ENCODE assay signal across 8 cellular contexts in the genomic region with DNA sequence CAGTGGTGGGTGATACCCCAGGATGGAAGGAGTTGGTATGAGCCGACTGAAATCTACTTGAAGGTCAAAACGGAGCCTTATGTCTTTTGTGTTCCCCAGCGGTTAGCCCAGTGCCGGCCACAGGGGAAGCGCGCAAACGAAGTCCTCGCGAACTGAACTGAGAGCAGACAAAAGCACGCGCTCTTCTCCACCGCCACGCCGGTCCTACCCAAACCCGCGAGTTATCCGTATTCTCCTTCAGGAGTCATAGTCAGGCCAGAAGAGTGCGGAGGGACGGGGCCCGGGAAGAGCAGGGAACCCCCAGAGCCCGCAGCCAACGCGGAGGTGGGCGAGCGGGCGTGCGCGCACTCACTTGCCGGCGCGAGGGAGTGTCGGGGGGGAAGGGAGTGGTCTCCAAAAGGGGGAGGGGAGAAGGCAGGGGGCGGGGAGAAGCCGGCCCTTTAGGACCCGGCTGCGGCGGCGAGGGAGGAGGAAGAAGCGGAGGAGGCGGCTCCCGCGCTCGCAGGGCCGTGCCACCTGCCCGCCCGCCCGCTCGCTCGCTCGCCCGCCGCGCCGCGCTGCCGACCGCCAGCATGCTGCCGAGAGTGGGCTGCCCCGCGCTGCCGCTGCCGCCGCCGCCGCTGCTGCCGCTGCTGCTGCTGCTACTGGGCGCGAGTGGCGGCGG. TPM values are rescaled to one million over a fixed set of nuclear protein-coding genes. Genes with fewer than 3 reads are reported as not detected.
DNase-seq lines count a peak whose midpoint lies in the region; ATAC-seq and TF ChIP-seq lines count a peak whose summit lies in the region.

A gene with protein sequence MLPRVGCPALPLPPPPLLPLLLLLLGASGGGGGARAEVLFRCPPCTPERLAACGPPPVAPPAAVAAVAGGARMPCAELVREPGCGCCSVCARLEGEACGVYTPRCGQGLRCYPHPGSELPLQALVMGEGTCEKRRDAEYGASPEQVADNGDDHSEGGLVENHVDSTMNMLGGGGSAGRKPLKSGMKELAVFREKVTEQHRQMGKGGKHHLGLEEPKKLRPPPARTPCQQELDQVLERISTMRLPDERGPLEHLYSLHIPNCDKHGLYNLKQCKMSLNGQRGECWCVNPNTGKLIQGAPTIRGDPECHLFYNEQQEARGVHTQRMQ (plus strand): TSS at position 469 of the 664 bp plus-strand sequence. CDS start 104 bp downstream, at position 573.

- no peaks in the 10 kb centered on the region for H3K36me3 ChIP-seq in heart right ventricle

- ATAC-seq in activated CD4-positive, alpha-beta T cell treated with anti-CD3 and anti-CD28 coated beads for 36 hours, result peak; percentile 55
- peak; percentile 41 to 76 (median 60) for ATAC-seq in heart right ventricle
- no peak for ATAC-seq in HG03175 (IDR thresholded peaks at IDR 0.05; ENCODE audit: unreplicated experiment)
- ATAC-seq in HG02610 (IDR thresholded peaks at IDR 0.05; ENCODE audit: unreplicated experiment), result no peak

- peak within 1 kb of the TSS; percentile 76 for H3K4me3 Mint-ChIP-seq in activated CD4-positive, alpha-beta T cell treated with anti-CD3 and anti-CD28 coated beads for 36 hours
- H3K4me3 Mint-ChIP-seq in activated naive CD8-positive, alpha-beta T cell treated with anti-CD3 and anti-CD28 coated beads for 36 hours, result peak within 1 kb of the TSS; percentile 90
- H3K4me3 Mint-ChIP-seq in progenitor cell of endocrine pancreas (ENCODE audit: low read depth), result peak within 1 kb of the TSS; percentile 98

- intact Hi-C loops in activated CD4-positive, alpha-beta T cell treated with anti-CD3 and anti-CD28 coated beads for 36 hours (cut with DNase I, micrococcal nuclease), result loop anchor here (2.0 to 5.0 kb wide), 2 partner anchors 59 to 62 kb away; a partner anchor contains a TSS
- intact Hi-C loops in heart right ventricle (cut with DNase I), result loop anchor here in 1 of 10 donors (10.0 kb wide), 1 partner anchor 58 kb away; no protein-coding TSS in a partner anchor

- peak within 1 kb of the TSS; percentile 56 to 81 (median 68) for H3K4me3 ChIP-seq in heart right ventricle

- H3K36me3 Mint-ChIP-seq in activated CD4-positive, alpha-beta T cell treated with anti-CD3 and anti-CD28 coated beads for 36 hours (ENCODE audit: low read depth), result no peaks in the 10 kb centered on the region
- H3K36me3 Mint-ChIP-seq in activated naive CD8-positive, alpha-beta T cell treated with anti-CD3 and anti-CD28 coated beads for 36 hours, result peaks cover 13% of the 10 kb centered on the region
- H3K36me3 Mint-ChIP-seq in progenitor cell of endocrine pancreas (ENCODE audit: insufficient read depth), result peaks cover 5% of the 10 kb centered on the region

- H3K9me3 ChIP-seq in heart right ventricle, result no peaks in the 10 kb centered on the region

- peaks cover 23% of the 10 kb centered on the region for H3K4me1 Mint-ChIP-seq in activated CD4-positive, alpha-beta T cell treated with anti-CD3 and anti-CD28 coated beads for 36 hours
- H3K4me1 Mint-ChIP-seq in activated naive CD8-positive, alpha-beta T cell treated with anti-CD3 and anti-CD28 coated beads for 36 hours, result peaks cover 24% of the 10 kb centered on the region
- peaks cover 43% of the 10 kb centered on the region for H3K4me1 Mint-ChIP-seq in progenitor cell of endocrine pancreas (ENCODE audit: low read depth)

- H3K27me3 Mint-ChIP-seq in activated CD4-positive, alpha-beta T cell treated with anti-CD3 and anti-CD28 coated beads for 36 hours, result peaks cover 53% of the 10 kb centered on the region
- H3K27me3 Mint-ChIP-seq in activated naive CD8-positive, alpha-beta T cell treated with anti-CD3 and anti-CD28 coated beads for 36 hours, result peaks cover 67% of the 10 kb centered on the region
- no peaks in the 10 kb centered on the region for H3K27me3 Mint-ChIP-seq in progenitor cell of endocrine pancreas

- H3K27ac ChIP-seq in heart right ventricle, result peak within 1 kb of the TSS in 8 of 10 donors; percentile 10 to 74 (median 56)

- POLR2A ChIA-PET in activated CD4-positive, alpha-beta T cell treated with anti-CD3 and anti-CD28 coated beads for 36 hours (lab: Charles Lee), result no interaction called here

- peak; percentile 66 for DNase-seq in activated CD4-positive, alpha-beta T cell treated with anti-CD3 and anti-CD28 coated beads for 36 hours
- no peak for DNase-seq in activated CD4-positive, alpha-beta T cell treated with anti-CD3 and anti-CD28 coated beads for 1 hour
- DNase-seq in NCI-H2227 treated with DMSO at 0.1 percent for 48 hours (lab: John Stamatoyannopoulos, UW) (peak; percentile 91), heart right ventricle (peak; percentile 48 to 61), progenitor cell of endocrine pancreas (ENCODE audit: low spot score, unreplicated experiment) (peak; percentile 63)
- DNase-seq in activated naive CD8-positive, alpha-beta T cell treated with anti-CD3 and anti-CD28 coated beads for 36 hours, result peak; percentile 68

- WGBS in heart right ventricle, 2 donors, result 0 to 1% methylated on average over 45 to 63 of the region's 70 CpGs

- no peak within 1 kb of the TSS for H3K27ac Mint-ChIP-seq in activated CD4-positive, alpha-beta T cell treated with anti-CD3 and anti-CD28 coated beads for 36 hours
- H3K27ac Mint-ChIP-seq in activated naive CD8-positive, alpha-beta T cell treated with anti-CD3 and anti-CD28 coated beads for 36 hours, result peak within 1 kb of the TSS; percentile 4
- peak within 1 kb of the TSS; percentile 97 for H3K27ac Mint-ChIP-seq in progenitor cell of endocrine pancreas

- no peaks in the 10 kb centered on the region for H3K9me3 Mint-ChIP-seq in activated CD4-positive, alpha-beta T cell treated with anti-CD3 and anti-CD28 coated beads for 36 hours (ENCODE audit: low read depth)
- H3K9me3 Mint-ChIP-seq in activated naive CD8-positive, alpha-beta T cell treated with anti-CD3 and anti-CD28 coated beads for 36 hours, result no peaks in the 10 kb centered on the region
- no peaks in the 10 kb centered on the region for H3K9me3 Mint-ChIP-seq in progenitor cell of endocrine pancreas (ENCODE audit: low read depth)

- peaks cover 0 to 51% (median 30%) of the 10 kb centered on the region in 9 donors for H3K4me1 ChIP-seq in heart right ventricle

- H3K27me3 ChIP-seq in heart right ventricle, result peaks cover 0 to 42% (median 0%) of the 10 kb centered on the region in 7 donors

- CTCF ChIA-PET in activated CD4-positive, alpha-beta T cell treated with anti-CD3 and anti-CD28 coated beads for 36 hours (lab: Charles Lee), result interaction anchor here (1.3 to 1.4 kb wide), 2 partner anchors 114 to 117 kb away, joined by 3 to 4 read pairs; no protein-coding TSS in a partner anchor

- TF ChIP-seq CTCF in heart right ventricle (IDR thresholded peaks at IDR 0.05) (no peak), progenitor cell of endocrine pancreas (IDR thresholded peaks at IDR 0.05; ENCODE audit: unreplicated experiment) (no peak)

RNA-seq across cellular contexts. Expression of the gene that starts here (rescaled TPM):
- 10 to 100 TPM in 1 of 2 experiments, 1 to 10 TPM in 1; 9.8 to 11.5 TPM for total RNA-seq in activated CD4-positive, alpha-beta T cell treated with anti-CD3 and anti-CD28 coated beads for 36 hours
- total RNA-seq in activated naive CD8-positive, alpha-beta T cell treated with anti-CD3 and anti-CD28 coated beads for 36 hours, result 10 to 100 TPM; 38.2 to 39.1 TPM
- 100 to 1,000 TPM in 6 of 10 donors, 10 to 100 TPM in 4; 26.0 to 361 (median 109) TPM for total RNA-seq in heart right ventricle
- polyA plus RNA-seq in heart right ventricle, result 100 to 1,000 TPM in 1 of 2 donors, 10 to 100 TPM in 1; 75.4 to 171 TPM
- 249 and 274 TPM in 2 replicates for total RNA-seq in progenitor cell of endocrine pancreas

Comparison
In these comparisons a context has a peak if more than half of its experiments do, and no peak if none do; other contexts are left out.
1. ATAC-seq: peak in activated CD4-positive, alpha-beta T cell treated with anti-CD3 and anti-CD28 coated beads for 36 hours (single experiment) and heart right ventricle (8 of 8); none in HG03175 (single experiment) and HG02610 (single experiment).
2. Peak in every context shown above with its lines, with median percentiles within 50 percentile points of each other: H3K4me3 Mint-ChIP-seq.